ENCODE assay signal across 8 cellular contexts in the genomic region with DNA sequence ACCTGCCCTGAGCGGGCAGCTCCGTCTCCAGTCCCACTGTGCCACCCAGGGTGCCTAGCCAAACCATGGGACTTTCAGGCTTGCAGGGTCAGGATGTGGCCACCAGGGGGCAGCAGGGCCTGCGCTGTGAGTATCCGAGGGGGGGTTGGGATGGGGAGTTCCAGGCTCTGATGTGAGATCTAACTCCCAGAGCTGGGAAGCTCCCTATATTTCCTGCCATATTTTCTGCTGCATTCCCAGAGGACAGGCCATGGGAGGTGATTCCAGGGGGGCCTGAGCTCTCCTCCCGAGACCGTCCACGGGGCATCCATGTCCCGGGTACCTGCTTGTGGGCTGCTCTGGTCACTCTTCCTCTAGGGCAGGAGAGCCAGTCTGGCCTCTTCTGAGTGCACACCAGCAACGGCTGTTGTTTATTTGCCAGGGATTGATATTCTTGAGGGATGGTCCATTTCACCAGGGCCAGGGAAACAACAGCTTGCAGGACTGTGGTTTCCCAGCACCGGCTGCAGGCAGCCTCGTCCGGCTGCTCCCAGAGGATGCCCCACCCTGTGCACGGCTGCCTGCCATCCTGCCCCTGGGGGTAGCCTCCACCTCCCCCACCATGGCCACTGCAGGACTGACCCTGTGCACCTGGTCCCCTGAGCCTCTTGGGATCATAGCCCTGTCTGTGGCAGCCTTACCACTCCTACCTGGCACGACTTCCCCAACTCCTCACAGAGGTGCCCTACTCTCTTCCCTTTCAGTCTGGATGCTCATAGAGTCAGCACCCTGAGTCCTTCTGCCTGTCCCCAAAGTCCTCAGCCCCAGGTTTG. TPM values are rescaled to one million over a fixed set of nuclear protein-coding genes. Genes with fewer than 3 reads are reported as not detected.
DNase-seq lines count a peak whose midpoint lies in the region; ATAC-seq, FAIRE-seq and TF ChIP-seq lines count a peak whose summit lies in the region.

No MANE protein-coding gene starts in this region.

- DNase-seq in AG08396 (ENCODE audit: low spot score): peak; percentile 90
- peak; percentile 85 for DNase-seq in GM19239 (ENCODE audit: insufficient read length, low spot score)
- DNase-seq in NCI-H774 (lab: John Stamatoyannopoulos, UW): peak; percentile 72
- DNase-seq in activated CD8-positive, alpha-beta memory T cell treated with anti-CD3 and anti-CD28 coated beads, Interleukin-2, amount 50 U/mL, for 4 hours: peak; percentile 77
- DNase-seq in endothelial cell (ENCODE audit: low spot score): peak; percentile 67
- peak; percentile 4 for DNase-seq in myocyte (ENCODE audit: low read depth)
- peak; percentile 86 for DNase-seq in stimulated activated CD8-positive, alpha-beta memory T cell treated with anti-CD3 and anti-CD28 coated beads, Interleukin-4, amount 100 ng/mL, for 48 hours

- H3K27me3 Mint-ChIP-seq in endothelial cell (ENCODE audit: unreplicated experiment): peaks cover 7% of the 10 kb centered on the region

- no peak for ATAC-seq in HG02884 (IDR thresholded peaks at IDR 0.05; ENCODE audit: unreplicated experiment)

- peak; percentile 91 for FAIRE-seq in GM19239 (lab: Jason Lieb, UNC)

- TF ChIP-seq CTCF in endothelial cell (IDR thresholded peaks at IDR 0.05; ENCODE audit: unreplicated experiment): peak; percentile 98

- no peaks in the 10 kb centered on the region for H3K4me1 Mint-ChIP-seq in endothelial cell (ENCODE audit: unreplicated experiment)

- H3K9me3 Mint-ChIP-seq in endothelial cell (ENCODE audit: unreplicated experiment): no peaks in the 10 kb centered on the region

- H3K4me3 Mint-ChIP-seq in endothelial cell (ENCODE audit: unreplicated experiment): no peak overlapping the region

- H3K36me3 Mint-ChIP-seq in endothelial cell (ENCODE audit: low read depth, unreplicated experiment): no peaks in the 10 kb centered on the region

- H3K27ac Mint-ChIP-seq in endothelial cell (ENCODE audit: unreplicated experiment): no peak overlapping the region

RNA-seq across cellular contexts. Expression of a gene that starts 1.2 kb away (rescaled TPM):
- total RNA-seq in endothelial cell (ENCODE audit: unreplicated experiment) (0.18 TPM), myocyte (not detected in 2 replicates)
- polyA plus RNA-seq in myocyte (2012): not detected

RNA-seq across cellular contexts. Expression of a gene that starts 6.9 kb away (rescaled TPM):
- total RNA-seq in endothelial cell (ENCODE audit: unreplicated experiment): 2.7 TPM
- total RNA-seq in myocyte: not detected in 2 replicates
- not detected for polyA plus RNA-seq in myocyte (2012)

RNA-seq across cellular contexts. Expression of a gene that starts 42.5 kb away (rescaled TPM):
- total RNA-seq in endothelial cell (ENCODE audit: unreplicated experiment) (48.1 TPM), myocyte (not detected in 2 replicates)
- polyA plus RNA-seq in myocyte (2012): not detected

Comparison
In these comparisons a context has a peak if more than half of its experiments do, and no peak if none do; other contexts are left out.
1. DNase-seq: peak in every context shown above with its lines; median percentile 90 in AG08396; 86 in stimulated activated CD8-positive, alpha-beta memory T cell treated with anti-CD3 and anti-CD28 coated beads, Interleukin-4, amount 100 ng/mL, for 48 hours; 85 in GM19239; 77 in activated CD8-positive, alpha-beta memory T cell treated with anti-CD3 and anti-CD28 coated beads, Interleukin-2, amount 50 U/mL, for 4 hours; 72 in NCI-H774; 67 in endothelial cell; 4 in myocyte.
2. RNA of a gene that starts 42.5 kb away (total RNA-seq): 48.1 TPM in endothelial cell (single experiment); not detected in myocyte; every median in the first group is over 10 times any median in the second.